Comparison of ENCODE assay signal across 8 cellular contexts in the genomic region with DNA sequence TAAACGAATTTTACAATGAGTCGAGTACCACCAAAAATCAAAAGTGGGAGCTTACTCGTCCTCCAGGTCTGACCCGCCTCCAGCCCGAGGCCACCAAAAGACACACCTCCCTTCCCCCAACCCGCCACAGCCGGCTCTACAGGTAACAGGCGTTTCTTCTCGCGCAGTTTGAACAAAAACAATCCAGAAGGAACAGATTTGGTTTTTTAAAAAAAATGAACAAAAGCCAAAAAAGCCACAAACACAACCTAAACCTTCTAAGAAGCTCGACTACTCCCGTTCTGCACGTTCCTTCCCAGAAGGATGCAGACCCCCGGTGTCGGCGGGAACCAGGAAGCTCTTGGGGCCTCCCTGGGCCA. TPM values are rescaled to one million over a fixed set of nuclear protein-coding genes. Genes with fewer than 3 reads are reported as not detected.
DNase-seq lines count a peak whose midpoint lies in the region; ATAC-seq and TF ChIP-seq lines count a peak whose summit lies in the region.

No MANE protein-coding gene starts in this region.

- H2AFZ ChIP-seq in Loucy (ENCODE audit: low read length) = peak overlapping the region; percentile 87

- no peaks in the 10 kb centered on the region for H3F3A ChIP-seq in Loucy (ENCODE audit: low read depth)

- H3K4me1 ChIP-seq in Loucy (ENCODE audit: insufficient read depth, low read length, poor library complexity, severe bottlenecking) = peaks cover 32% of the 10 kb centered on the region

- DNase-seq in EH (ENCODE audit: low read depth) = peak; percentile 22
- DNase-seq in activated B cell treated with CpG ODN at 0.5 μM for 24 hours = peak; percentile 26
- DNase-seq in chondrocyte (ENCODE audit: low spot score) = no peak
- peak in 1 of 2 donors; percentile 20 for DNase-seq in memory B cell (ENCODE audit: low spot score in 2 of 2)
- peak; percentile 13 for DNase-seq in stimulated activated CD8-positive, alpha-beta memory T cell treated with anti-CD3 and anti-CD28 coated beads, Interleukin-7, amount 100 ng/mL, for 24 hours (ENCODE audit: low read depth)
- no peak for DNase-seq in NCI-H2081 treated with DMSO at 0.1 percent for 48 hours (lab: John Stamatoyannopoulos, UW)

- peak; percentile 55 for ATAC-seq in GM21723 (IDR thresholded peaks at IDR 0.05; ENCODE audit: unreplicated experiment)
- ATAC-seq in activated B cell treated with CpG ODN at 0.5 μM for 24 hours (ENCODE audit: low read depth) = peak; percentile 12
- peak; percentile 16 for ATAC-seq in memory B cell (ENCODE audit: low read depth)

- H3K36me3 ChIP-seq in Loucy (ENCODE audit: insufficient read depth, low read length) = no peaks in the 10 kb centered on the region

- H3K9me3 ChIP-seq in Loucy (ENCODE audit: insufficient read depth, low read depth, low read length) = no peaks in the 10 kb centered on the region

- peaks cover 44% of the 10 kb centered on the region for H4K20me1 ChIP-seq in Loucy (ENCODE audit: insufficient read depth, low read length, poor library complexity, severe bottlenecking)

- H3K9ac ChIP-seq in Loucy (ENCODE audit: low read depth, low read length, poor library complexity, severe bottlenecking) = peak overlapping the region; percentile 87

- intact Hi-C loops in activated B cell treated with CpG ODN at 0.5 μM for 24 hours (cut with micrococcal nuclease) = loop anchor here (1.0 to 10.0 kb wide), 8 partner anchors 18 to 1916 kb away; partner anchors contain the start of genes FGF9 and XPO4

- peak overlapping the region; percentile 81 for H3K4me3 ChIP-seq in Loucy (ENCODE audit: low read length, poor library complexity, severe bottlenecking)

- H3K27me3 ChIP-seq in Loucy (ENCODE audit: insufficient read depth, low read length, poor library complexity, severe bottlenecking) = no peaks in the 10 kb centered on the region

- peak overlapping the region; percentile 77 for H3K27ac Mint-ChIP-seq in activated B cell treated with CpG ODN at 0.5 μM for 24 hours
- H3K27ac Mint-ChIP-seq in chondrocyte (ENCODE audit: unreplicated experiment) = peak overlapping the region; percentile 78
- peak overlapping the region; percentile 88 for H3K27ac Mint-ChIP-seq in memory B cell

- peaks cover 60% of the 10 kb centered on the region for H3K79me2 ChIP-seq in Loucy (ENCODE audit: insufficient read depth, low read length)

- POLR2A ChIA-PET in activated B cell treated with CpG ODN at 0.5 μM for 24 hours (lab: Charles Lee) = interaction anchor here (1.3 to 3.5 kb wide), 5 partner anchors 18 to 282 kb away, joined by 3 to 35 read pairs (median 15); partner anchors contain the start of genes MICU2, MRPL57 and SKA3

- peak overlapping the region; percentile 89 for H3K4me2 ChIP-seq in Loucy (ENCODE audit: low read depth, low read length, poor library complexity, severe bottlenecking)

- H3K9me2 ChIP-seq in Loucy (replicated peaks; ENCODE audit: low read depth, low read length) = no peaks in the 10 kb centered on the region

- H3K4me3 Mint-ChIP-seq in activated B cell treated with CpG ODN at 0.5 μM for 24 hours = peak overlapping the region; percentile 90
- peak overlapping the region; percentile 90 for H3K4me3 Mint-ChIP-seq in chondrocyte (ENCODE audit: unreplicated experiment)
- peak overlapping the region; percentile 90 for H3K4me3 Mint-ChIP-seq in memory B cell

- CTCF ChIA-PET in activated B cell treated with CpG ODN at 0.5 μM for 24 hours (lab: Charles Lee) = interaction anchor here (2.5 kb wide), 1 partner anchor 161 kb away, joined by 12 read pairs; no protein-coding TSS in a partner anchor

- H3K36me3 Mint-ChIP-seq in activated B cell treated with CpG ODN at 0.5 μM for 24 hours (ENCODE audit: low read depth) (peaks cover 5% of the 10 kb centered on the region), chondrocyte (ENCODE audit: low read depth) (no peaks in the 10 kb centered on the region), memory B cell (no peaks in the 10 kb centered on the region)

- no peak for TF ChIP-seq CTCF in Loucy (conservative IDR thresholded peaks at IDR 0.05; ENCODE audit: low read length)
- no peak for TF ChIP-seq CTCF in activated B cell treated with CpG ODN at 0.5 μM for 24 hours (IDR thresholded peaks at IDR 0.05)
- no peak for TF ChIP-seq CTCF in chondrocyte (IDR thresholded peaks at IDR 0.05)

- H3K4me1 Mint-ChIP-seq in activated B cell treated with CpG ODN at 0.5 μM for 24 hours = peaks cover 37% of the 10 kb centered on the region
- peaks cover 31% of the 10 kb centered on the region for H3K4me1 Mint-ChIP-seq in chondrocyte (ENCODE audit: low read depth)
- peaks cover 20% of the 10 kb centered on the region for H3K4me1 Mint-ChIP-seq in memory B cell

- H3K27me3 Mint-ChIP-seq in activated B cell treated with CpG ODN at 0.5 μM for 24 hours (no peaks in the 10 kb centered on the region), chondrocyte (ENCODE audit: low read depth) (no peaks in the 10 kb centered on the region), memory B cell (no peaks in the 10 kb centered on the region)

- H3K9me3 Mint-ChIP-seq in activated B cell treated with CpG ODN at 0.5 μM for 24 hours = no peaks in the 10 kb centered on the region
- H3K9me3 Mint-ChIP-seq in chondrocyte (ENCODE audit: low read depth) = peaks cover 4% of the 10 kb centered on the region
- H3K9me3 Mint-ChIP-seq in memory B cell = no peaks in the 10 kb centered on the region

RNA-seq across cellular contexts. Expression of gene ZDHHC20, which starts 0.7 kb away (rescaled TPM):
- total RNA-seq in activated B cell treated with CpG ODN at 0.5 μM for 24 hours = 45.0 and 49.2 TPM in 2 replicates
- total RNA-seq in chondrocyte = 57.0 to 64.0 TPM (median 58.2 TPM) in 3 replicates

Comparison
In these comparisons a context has a peak if more than half of its experiments do, and no peak if none do; other contexts are left out.
1. DNase-seq: peak in EH (single experiment), activated B cell treated with CpG ODN at 0.5 μM for 24 hours (single experiment) and stimulated activated CD8-positive, alpha-beta memory T cell treated with anti-CD3 and anti-CD28 coated beads, Interleukin-7, amount 100 ng/mL, for 24 hours (single experiment); none in chondrocyte (single experiment) and NCI-H2081 treated with DMSO at 0.1 percent for 48 hours (single experiment).
2. Peak in every context shown above with its lines, with median percentiles within 50 percentile points of each other: ATAC-seq, H3K27ac Mint-ChIP-seq and H3K4me3 Mint-ChIP-seq.